ENCODE assay signal across 29 cellular contexts in the genomic region with DNA sequence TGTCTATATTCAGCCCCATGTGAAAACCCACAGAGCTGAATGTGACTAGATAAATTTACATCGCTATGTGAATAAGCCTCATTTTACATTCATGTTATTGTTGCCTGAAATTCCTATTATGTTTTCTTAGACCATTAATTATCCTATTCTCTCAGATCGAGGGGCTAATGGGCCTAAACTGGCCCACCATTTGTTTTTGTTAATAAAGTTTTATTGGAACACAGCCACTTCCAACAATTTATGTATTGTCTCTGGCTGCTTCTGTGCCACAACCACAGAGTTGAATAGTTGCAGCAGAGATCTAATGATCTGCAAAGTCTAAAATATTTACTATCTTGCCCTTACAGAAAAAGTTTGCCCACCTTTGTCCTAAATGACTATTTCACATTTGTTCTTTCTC.
DNase-seq lines count a peak whose midpoint lies in the region; ATAC-seq, FAIRE-seq and TF ChIP-seq lines count a peak whose summit lies in the region.
"Had no signal": no experiment of that assay in that cellular context is flagged by ENCODE, and none has a peak within 500 bp of the region (broad histone marks: within the 10 kb centered on the region; RNA-seq: fewer than 3 reads in every experiment).

No MANE protein-coding gene starts in this region.

- no peaks in the 10 kb centered on the region for H3K79me2 ChIP-seq in HepG2 (ENCODE audit: insufficient read depth, low read length)
- no peaks in the 10 kb centered on the region for H3K79me2 ChIP-seq in GM12878 (ENCODE audit: control insufficient read depth, insufficient read depth, low read length)

- H2AFZ ChIP-seq in HepG2 (ENCODE audit: low read length) (no peak overlapping the region), GM12878 (ENCODE audit: control insufficient read depth, low read depth, low read length) (no peak overlapping the region)

- H3K27me3 ChIP-seq in HepG2 (ENCODE audit: control insufficient read depth in 1 of 2, insufficient read depth in 2 of 2, low read length in 2 of 2) (no peaks in the 10 kb centered on the region), right lobe of liver (no peaks in the 10 kb centered on the region), GM12878 (replicated peaks in 1 of 2; ENCODE audit: control insufficient read depth in 2 of 2, insufficient read depth in 2 of 2, low read length in 1 of 2) (no peaks in the 10 kb centered on the region)
- H3K27me3 ChIP-seq: BE2C; BLaER1; BLaER1 treated with 17β-estradiol and CSF1 and Interleukin-3, amounts not matched to agents 10 nM and 100 nM had no signal

- H3K4me2 ChIP-seq in HepG2 (ENCODE audit: low read depth, low read length): no peak overlapping the region
- no peak overlapping the region for H3K4me2 ChIP-seq in GM12878 (ENCODE audit: control insufficient read depth, insufficient read depth)
- H3K4me2 ChIP-seq: A549; BLaER1; BLaER1 treated with 17β-estradiol and CSF1 and Interleukin-3, amounts not matched to agents 10 nM and 100 nM had no signal

- intact Hi-C loops in HepG2 (cut with micrococcal nuclease; ENCODE audit: unreplicated experiment) (no loop called here), right lobe of liver (cut with DNase I) (no loop called here), GM12878 (cut with micrococcal nuclease; ENCODE audit: unreplicated experiment) (loop anchor here (10.0 kb wide), 1 partner anchor 313 kb away; no protein-coding TSS in a partner anchor)

- H3K36me3 ChIP-seq in HepG2 (replicated peaks in 1 of 2; ENCODE audit: control insufficient read depth in 1 of 2, insufficient read depth in 2 of 2, low read length in 2 of 2) (peaks cover 4 to 37% of the 10 kb centered on the region in 2 experiments; a peak in 4 of 5 replicates), right lobe of liver (no peaks in the 10 kb centered on the region), GM12878 (ENCODE audit: control insufficient read depth in 2 of 2, insufficient read depth in 2 of 2, low read length in 1 of 2) (no peaks in the 10 kb centered on the region)
- H3K36me3 ChIP-seq: BE2C; BLaER1; BLaER1 treated with 17β-estradiol and CSF1 and Interleukin-3, amounts not matched to agents 10 nM and 100 nM had no signal

- POLR2A ChIA-PET in HepG2 (lab: Yijun Ruan, JAX) (no interaction called here), GM12878 (lab: Charles Lee) (no interaction called here)

- H3K4me3 ChIP-seq in HepG2 (replicated peaks in 1 of 3; ENCODE audit: insufficient read depth in 1 of 3, low read depth in 2 of 3, low read length in 3 of 3): no peak overlapping the region
- no peak overlapping the region for H3K4me3 ChIP-seq in right lobe of liver
- no peak overlapping the region for H3K4me3 ChIP-seq in GM12878
- H3K4me3 ChIP-seq: A549; BLaER1; BLaER1 treated with 17β-estradiol and CSF1 and Interleukin-3, amounts not matched to agents 10 nM and 100 nM had no signal

- DNase-seq in HepG2 (ENCODE audit: low spot score): no peak
- DNase-seq in right lobe of liver: no peak
- DNase-seq in GM12878 (ENCODE audit: low read depth, low spot score): no peak
- DNase-seq: 8988T; ACHN; AML-193; BE2C; C1 segment of cervical spinal cord; Caco-2; Calu3; CD4-positive, alpha-beta memory T cell; CD4-positive, alpha-beta T cell; CD4-positive, CD25-positive, alpha-beta regulatory T cell; CD8-positive, alpha-beta memory T cell; CD8-positive, alpha-beta T cell; COR-L47; DMS 273 treated with DMSO at 0.1 percent for 48 hours; DMS153; DMS53; DMS79; DND-41; EL had no signal

- no peaks in the 10 kb centered on the region for H4K20me1 ChIP-seq in HepG2 (ENCODE audit: insufficient read depth, low read length)
- H4K20me1 ChIP-seq in GM12878 (ENCODE audit: control insufficient read depth, insufficient read depth): no peaks in the 10 kb centered on the region
- H4K20me1 ChIP-seq: BLaER1; BLaER1 treated with 17β-estradiol and CSF1 and Interleukin-3, amounts not matched to agents 10 nM and 100 nM had no signal

- BruUV-seq in HepG2 (replicated peaks; lab: Mats Ljungman, UMichigan) (no TSS peak), GM12878 (replicated peaks; lab: Mats Ljungman, UMichigan) (no TSS peak)

- H3K4me1 ChIP-seq in HepG2 (ENCODE audit: insufficient read depth, low read length): peaks cover 14% of the 10 kb centered on the region
- H3K4me1 ChIP-seq in right lobe of liver: no peaks in the 10 kb centered on the region
- no peaks in the 10 kb centered on the region for H3K4me1 ChIP-seq in GM12878 (ENCODE audit: control insufficient read depth, insufficient read depth, low read length)
- H3K4me1 ChIP-seq: A549, BE2C, Caco-2 had no signal

- no peaks in the 10 kb centered on the region for H3K9me3 ChIP-seq in HepG2 (ENCODE audit: low read length)
- H3K9me3 ChIP-seq in right lobe of liver: no peaks in the 10 kb centered on the region
- H3K9me3 ChIP-seq in GM12878 (replicated peaks; ENCODE audit: control insufficient read depth, insufficient read depth, low read length): no peaks in the 10 kb centered on the region
- H3K9me3 ChIP-seq: A549; BE2C; BLaER1; BLaER1 treated with 17β-estradiol and CSF1 and Interleukin-3, amounts not matched to agents 10 nM and 100 nM; Caco-2 had no signal

- CTCF ChIA-PET in HepG2 (lab: Yijun Ruan, JAX; ENCODE audit: low intra/inter-chr PET ratio, low total read pairs): no interaction called here
- CTCF ChIA-PET in GM12878 (lab: Yijun Ruan, JAX): interaction anchor here (1.3 kb wide), 1 partner anchor 217 kb away, joined by 3 read pairs; no protein-coding TSS in a partner anchor

- TF ChIP-seq POLR2A in HepG2 (IDR thresholded peaks at IDR 0.05; ENCODE audit: insufficient read depth in 1 of 2, low read depth in 2 of 2, low read length in 2 of 2): no peak
- TF ChIP-seq POLR2A in right lobe of liver (IDR thresholded peaks at IDR 0.05): no peak
- TF ChIP-seq POLR2A in GM12878 (IDR thresholded peaks at IDR 0.05; ENCODE audit: low read depth, low read length): no peak

- no peak overlapping the region for H3K27ac ChIP-seq in HepG2 (ENCODE audit: extremely low read length, insufficient read depth, low read length)
- no peak overlapping the region for H3K27ac ChIP-seq in right lobe of liver
- H3K27ac ChIP-seq in GM12878 (ENCODE audit: control insufficient read depth, insufficient read depth): no peak overlapping the region
- H3K27ac ChIP-seq: 22Rv1; A549; BLaER1; BLaER1 treated with 17β-estradiol and CSF1 and Interleukin-3, amounts not matched to agents 10 nM and 100 nM; C4-2B had no signal

- WGBS in HepG2 (ENCODE audit: low lambda C conversion rate): 98% methylated on average over 2 of the region's 2 CpGs
- WGBS in right lobe of liver (ENCODE audit: insufficient coverage, low coverage, low lambda C conversion rate, missing lambda C conversion rate): 81% methylated on average over 2 of the region's 2 CpGs
- WGBS in GM12878 (ENCODE audit: insufficient coverage, insufficient replicate concordance, low lambda C conversion rate, missing lambda C conversion rate): 2% methylated on average over 2 of the region's 2 CpGs

- SMC1A ChIA-PET in GM12878 (lab: Charles Lee; ENCODE audit: uncharacterized antibody, unreplicated experiment): no interaction called here

- TF ChIP-seq EP300 in HepG2 (IDR thresholded peaks at IDR 0.05; ENCODE audit: low read depth in 2 of 2, low read length in 2 of 2) (no peak), HepG2 (CRISPR knock-in tag; IDR thresholded peaks at IDR 0.05; ENCODE audit: borderline replicate concordance) (no peak), GM12878 (IDR thresholded peaks at IDR 0.05; ENCODE audit: borderline replicate concordance in 1 of 2, control insufficient read depth in 1 of 2, low read depth in 2 of 2, low read length in 2 of 2) (no peak)

- TF ChIP-seq RAD21 in HepG2 (CRISPR knock-in tag; IDR thresholded peaks at IDR 0.05): no peak
- no peak for TF ChIP-seq RAD21 in GM12878 (IDR thresholded peaks at IDR 0.05; ENCODE audit: insufficient read depth, low read depth, low read length)

- H3K9ac ChIP-seq in HepG2 (ENCODE audit: insufficient read depth, low read depth, low read length): no peak overlapping the region
- no peak overlapping the region for H3K9ac ChIP-seq in GM12878 (ENCODE audit: control insufficient read depth, insufficient read depth, low read length)
- H3K9ac ChIP-seq: BLaER1; BLaER1 treated with 17β-estradiol and CSF1 and Interleukin-3, amounts not matched to agents 10 nM and 100 nM had no signal

- FAIRE-seq in HepG2 (lab: Jason Lieb, UNC): no peak
- FAIRE-seq in GM12878 (lab: Jason Lieb, UNC): no peak
- FAIRE-seq: A204.1, A549 had no signal

- RAD21 ChIA-PET in GM12878 (lab: Charles Lee; ENCODE audit: unreplicated experiment): no interaction called here

- TF ChIP-seq CTCF in HepG2 (CRISPR knock-in tag; IDR thresholded peaks at IDR 0.05): no peak
- no peak for TF ChIP-seq CTCF in right lobe of liver (IDR thresholded peaks at IDR 0.05)
- no peak for TF ChIP-seq CTCF in GM12878 (IDR thresholded peaks at IDR 0.05 in 2 of 3, conservative IDR thresholded peaks at IDR 0.05 in 1 of 3; ENCODE audit: control insufficient read depth in 2 of 3, extremely low read depth in 1 of 3, insufficient read depth in 1 of 3, low read depth in 3 of 3, low read length in 3 of 3)

- in situ Hi-C loops in HepG2 (cut with HindIII; ENCODE audit: extremely low pct_ligation_motif_present, low pct_unique_long_range_greater_than_20kb): no loop called here
- in situ Hi-C loops in GM12878 (cut with MboI): loop anchor here (25.0 kb wide), 1 partner anchor 225 kb away; no protein-coding TSS in a partner anchor

- ATAC-seq in HepG2: no peak
- no peak for ATAC-seq in right lobe of liver
- ATAC-seq in GM12878: no peak
- ATAC-seq in HG03159 (IDR thresholded peaks at IDR 0.05; ENCODE audit: unreplicated experiment): no peak
- ATAC-seq: A549; CD8-positive, alpha-beta T cell had no signal

TF ChIP-seq in HepG2, 621 proteins besides CTCF, POLR2A, EP300 and RAD21 (continues in another document):
- TF ChIP-seq, protein P1, sequence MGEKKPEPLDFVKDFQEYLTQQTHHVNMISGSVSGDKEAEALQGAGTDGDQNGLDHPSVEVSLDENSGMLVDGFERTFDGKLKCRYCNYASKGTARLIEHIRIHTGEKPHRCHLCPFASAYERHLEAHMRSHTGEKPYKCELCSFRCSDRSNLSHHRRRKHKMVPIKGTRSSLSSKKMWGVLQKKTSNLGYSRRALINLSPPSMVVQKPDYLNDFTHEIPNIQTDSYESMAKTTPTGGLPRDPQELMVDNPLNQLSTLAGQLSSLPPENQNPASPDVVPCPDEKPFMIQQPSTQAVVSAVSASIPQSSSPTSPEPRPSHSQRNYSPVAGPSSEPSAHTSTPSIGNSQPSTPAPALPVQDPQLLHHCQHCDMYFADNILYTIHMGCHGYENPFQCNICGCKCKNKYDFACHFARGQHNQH (CRISPR knock-in tag; IDR thresholded peaks at IDR 0.05): no peak
- TF ChIP-seq CHCHD3 (CRISPR knock-in tag; IDR thresholded peaks at IDR 0.05): no peak
